1 cellular context compared by ENCODE assay signal in genomic region chr10:28842321-28842720, GRCh38.
TF ChIP-seq lines count a peak whose summit lies in the region.

No MANE protein-coding gene starts in this region.

TF ChIP-seq in K562, 482 proteins besides CTCF, POLR2A, EP300 and RAD21:
- 0 out of 4 replicates have a peak, but pooled peaks of 1 of the 2 experiments have one; percentile 7 for TF ChIP-seq RCOR1 (IDR thresholded peaks at IDR 0.05; ENCODE audit: borderline replicate concordance in 1 of 2, low read depth in 2 of 2, low read length in 2 of 2)
- no peak for TF ChIP-seq ZNF239 (CRISPR knock-in tag; IDR thresholded peaks at IDR 0.05)
- TF ChIP-seq BHLHE40 (IDR thresholded peaks at IDR 0.05; ENCODE audit: low read length) = 0 out of 2 replicates have a peak, but pooled peaks have one; percentile 16
- TF ChIP-seq FOSL1 (tag; conservative IDR thresholded peaks at IDR 0.05) = peak; percentile 52
- 0 out of 2 replicates have a peak, but pooled peaks have one; percentile 31 for TF ChIP-seq JUND (IDR thresholded peaks at IDR 0.05; ENCODE audit: borderline replicate concordance, low read depth, low read length)
- TF ChIP-seq JUND (tag; IDR thresholded peaks at IDR 0.05; ENCODE audit: borderline replicate concordance, low read depth, low read length) = peak; percentile 18; the same call in 1 of the 3 replicates
